In the genomic region with DNA sequence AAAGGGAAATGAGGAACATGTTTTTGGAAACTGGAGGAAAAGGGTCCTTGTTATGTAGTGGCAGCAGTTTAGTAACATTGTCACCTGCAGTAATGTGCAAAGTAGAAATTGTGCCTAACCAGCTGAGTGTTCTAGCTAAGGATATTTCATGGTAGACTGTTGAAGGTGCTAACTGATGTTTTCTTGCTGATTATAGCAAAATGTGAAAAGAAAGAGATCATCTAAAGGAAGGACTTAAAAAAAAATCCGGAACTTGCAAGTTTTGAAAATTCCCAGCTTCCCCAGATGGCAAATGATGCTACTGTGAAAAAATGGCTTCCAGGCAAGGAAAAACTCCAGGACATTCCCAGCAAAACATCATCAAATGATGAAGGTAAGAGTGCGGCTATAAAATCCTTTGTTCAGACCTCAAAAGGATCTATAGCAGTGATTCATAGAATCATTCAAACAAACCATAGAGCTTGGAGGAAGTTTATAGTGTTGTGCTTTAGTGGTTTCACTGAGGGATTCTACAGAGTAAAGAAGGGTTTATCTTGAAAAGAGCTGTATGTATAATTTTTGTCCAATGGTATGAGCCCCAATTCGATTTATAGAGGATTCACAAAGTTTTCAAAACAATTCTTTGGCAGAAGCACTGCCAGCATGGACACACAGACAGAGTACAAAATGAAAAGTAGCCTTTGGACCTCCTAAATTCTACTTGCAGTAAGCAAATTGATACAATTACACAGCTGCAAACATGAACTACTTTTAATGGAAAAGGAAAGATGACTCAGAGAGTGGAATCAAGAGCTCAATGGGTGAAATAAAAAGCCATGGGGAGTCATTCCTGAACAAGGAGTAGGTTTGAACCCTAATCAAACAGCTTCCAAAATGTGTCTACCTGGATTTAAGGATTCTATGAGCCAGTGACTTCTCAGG, we compare ENCODE assay signal across 19 cellular contexts. TPM values are rescaled to one million over a fixed set of nuclear protein-coding genes. Genes with fewer than 3 reads are reported as not detected.
A peak's percentile ranks its signal among the peaks of the same experiment; 100 is the strongest.
DNase-seq lines count a peak whose midpoint lies in the region; ATAC-seq and TF ChIP-seq lines count a peak whose summit lies in the region.
"Had no signal": no experiment of that assay in that cellular context is flagged by ENCODE, and none has a peak within 500 bp of the region (broad histone marks: within the 10 kb centered on the region; RNA-seq: fewer than 3 reads in every experiment).

No MANE protein-coding gene starts in this region.

- peaks cover 4% of the 10 kb centered on the region for H3K36me3 Mint-ChIP-seq in HFFc6 (ENCODE audit: low read depth)

- H4K20me1 ChIP-seq in osteoblast (ENCODE audit: insufficient read depth, low read length): no peaks in the 10 kb centered on the region

- DNase-seq in HFFc6 (no peak), astrocyte of the hippocampus (ENCODE audit: low read depth, low spot score) (peak; percentile 12), left lobe of liver (ENCODE audit: low spot score) (no peak), osteoblast (ENCODE audit: insufficient read length, low spot score, missing footprints) (peak; percentile 25), SK-N-DZ (ENCODE audit: low spot score) (no peak), inferior parietal cortex (ENCODE audit: extremely low spot score) (no peak), superior temporal gyrus (ENCODE audit: extremely low spot score) (no peak)
- DNase-seq: AML-193, DND-41, H9, KBM-7, NCI-H1417 treated with DMSO at 0.1 percent for 48 hours, NCI-H187 treated with DMSO at 0.1 percent for 48 hours, NCI-H345, NCI-H524 treated with DMSO at 0.1 percent for 48 hours had no signal

- peaks cover 10% of the 10 kb centered on the region for H3K4me1 ChIP-seq in osteoblast (ENCODE audit: insufficient read depth, low read length)

- TF ChIP-seq CTCF in HFFc6 (IDR thresholded peaks at IDR 0.05) (no peak), osteoblast (IDR thresholded peaks at IDR 0.05; ENCODE audit: extremely low read depth, low read depth, low read length) (no peak)

- H3K27me3 ChIP-seq in osteoblast (ENCODE audit: insufficient read depth, low read length): no peaks in the 10 kb centered on the region
- H3K27me3 ChIP-seq: SJSA1 had no signal

- H3K27ac ChIP-seq in osteoblast (ENCODE audit: low read depth, low read length): no peak overlapping the region
- H3K27ac ChIP-seq: C4-2B, SJSA1 had no signal

- no peak overlapping the region for H3K4me3 ChIP-seq in osteoblast (ENCODE audit: insufficient read depth, low read length)
- H3K4me3 ChIP-seq: SJSA1 had no signal

- no peak overlapping the region for H3K4me3 Mint-ChIP-seq in HFFc6
- H3K4me3 Mint-ChIP-seq: H9 had no signal

- H2AFZ ChIP-seq in osteoblast (ENCODE audit: low read length): no peak overlapping the region

- H3K79me2 ChIP-seq in osteoblast (ENCODE audit: insufficient read depth, low read length): peaks cover 8% of the 10 kb centered on the region

- no peak overlapping the region for H3K4me2 ChIP-seq in osteoblast (ENCODE audit: insufficient read depth, low read length)

- H3K27me3 Mint-ChIP-seq in HFFc6 (ENCODE audit: insufficient read depth): peaks cover 1% of the 10 kb centered on the region; the same call in 1 of the 2 replicates

- H3K27ac Mint-ChIP-seq in HFFc6: peak overlapping the region; percentile 38; the same call in 1 of the 2 replicates
- H3K27ac Mint-ChIP-seq: H9 had no signal

- H3K9me3 Mint-ChIP-seq in HFFc6: peaks cover 8% of the 10 kb centered on the region

- H3K9me3 ChIP-seq in osteoblast (ENCODE audit: low read depth, low read length): peaks cover under 1% of the 10 kb centered on the region

- ATAC-seq in left lobe of liver (peak; percentile 21), HG02588 (IDR thresholded peaks at IDR 0.05; ENCODE audit: unreplicated experiment) (no peak)
- ATAC-seq: Panc1 had no signal

- peaks cover 36% of the 10 kb centered on the region for H3K4me1 Mint-ChIP-seq in HFFc6 (ENCODE audit: low read depth)

- no peaks in the 10 kb centered on the region for H3K36me3 ChIP-seq in osteoblast (ENCODE audit: insufficient read depth, low read length)

RNA-seq across cellular contexts. Expression of gene TRIM44, which starts 4.3 kb away (rescaled TPM):
- 10 to 100 TPM; 56.7 to 65.0 (median 60.1) TPM for total RNA-seq in HFFc6 (2021; fragmentation: NEBNext Ultra II Directional; extraction: Animal tissue kit (Norgen Biotek cat#: 25700))
- total RNA-seq in left lobe of liver (30.8 TPM), osteoblast (23.9 and 40.5 TPM in 2 replicates)
- 17.0 and 17.4 TPM in 2 replicates for polyA plus RNA-seq in SK-N-DZ (2014; cell fraction: cytosol; rRNA removed)
- 23.5 and 32.9 TPM in 2 replicates for polyA plus RNA-seq in SK-N-DZ (2014; cell fraction: nucleus; rRNA removed)

RNA-seq across cellular contexts. Expression of gene FJX1, which starts 40.0 kb away (rescaled TPM):
- 10 to 100 TPM; 40.7 to 58.6 (median 46.8) TPM for total RNA-seq in HFFc6 (2021; fragmentation: NEBNext Ultra II Directional; extraction: Animal tissue kit (Norgen Biotek cat#: 25700))
- 0.73 TPM for total RNA-seq in left lobe of liver
- total RNA-seq in osteoblast: 10.3 and 13.8 TPM in 2 replicates
- polyA plus RNA-seq in SK-N-DZ (2014; cell fraction: cytosol; rRNA removed): 47.2 and 48.4 TPM in 2 replicates
- polyA plus RNA-seq in SK-N-DZ (2014; cell fraction: nucleus; rRNA removed): 43.5 and 47.9 TPM in 2 replicates

Comparison
In these comparisons a context has a peak if more than half of its experiments do, and no peak if none do; other contexts are left out.
1. DNase-seq: peak in astrocyte of the hippocampus (single experiment) and osteoblast (single experiment); none in HFFc6 (single experiment), left lobe of liver (single experiment), SK-N-DZ (single experiment), inferior parietal cortex (single experiment) and superior temporal gyrus (single experiment).